Comparison of ENCODE assay signal across 16 cellular contexts in genomic region chr19:41217741-41218140, GRCh38. TPM values are rescaled to one million over a fixed set of nuclear protein-coding genes. Genes with fewer than 3 reads are reported as not detected.
DNase-seq lines count a peak whose midpoint lies in the region; ATAC-seq, FAIRE-seq and TF ChIP-seq lines count a peak whose summit lies in the region.
"Had no signal": no experiment of that assay in that cellular context is flagged by ENCODE, and none has a peak within 500 bp of the region (broad histone marks: within the 10 kb centered on the region; RNA-seq: fewer than 3 reads in every experiment).

No MANE protein-coding gene starts in this region.

- 88% methylated on average over 7 of the region's 7 CpGs for WGBS in A549 (ENCODE audit: missing lambda C conversion rate)
- 69 to 78% (median 75%) methylated on average over 7 of the region's 7 CpGs for WGBS in psoas muscle, 3 donors

- H3K27ac ChIP-seq in A549 = peak overlapping the region; percentile 85 to 91; a peak in 5 of 6 replicates
- no peak overlapping the region for H3K27ac ChIP-seq in keratinocyte (ENCODE audit: control insufficient read depth, insufficient read depth, low read length)
- peak overlapping the region; percentile 66 for H3K27ac ChIP-seq in psoas muscle
- H3K27ac ChIP-seq in dorsolateral prefrontal cortex = peak overlapping the region in 22 of 59 donors; percentile 12 to 89 (median 79)
- no peak overlapping the region for H3K27ac ChIP-seq in CD4-positive, alpha-beta memory T cell (ENCODE audit: low read depth, low read length)

- H3K36me3 ChIP-seq in keratinocyte (ENCODE audit: control insufficient read depth in 2 of 2, extremely low read depth in 1 of 2, insufficient read depth in 2 of 2, low read length in 2 of 2) (peaks cover 0 to 8% of the 10 kb centered on the region in 2 experiments), psoas muscle (ENCODE audit: insufficient read depth in 1 of 2, low read depth in 1 of 2) (no peaks in the 10 kb centered on the region), Caco-2 (ENCODE audit: control insufficient read depth, insufficient read depth, low read length) (no peaks in the 10 kb centered on the region)
- no peaks in the 10 kb centered on the region for H3K36me3 ChIP-seq in CD4-positive, alpha-beta memory T cell (ENCODE audit: insufficient read depth, low read length)

- no peak overlapping the region; the same call in 2 of the 3 replicates for H3K4me3 ChIP-seq in A549
- peak overlapping the region in 1 of 3 experiments; percentile 87 for H3K4me3 ChIP-seq in keratinocyte (ENCODE audit: control insufficient read depth in 2 of 3, extremely low read depth in 1 of 3, insufficient read depth in 2 of 3, low read depth in 1 of 3, low read length in 3 of 3)
- no peak overlapping the region for H3K4me3 ChIP-seq in psoas muscle
- H3K4me3 ChIP-seq in Caco-2 (ENCODE audit: low read depth, low read length) = no peak overlapping the region
- H3K4me3 ChIP-seq in dorsolateral prefrontal cortex = no peak overlapping the region
- no peak overlapping the region for H3K4me3 ChIP-seq in CD4-positive, alpha-beta memory T cell (ENCODE audit: low read length in 2 of 2)
- H3K4me3 ChIP-seq: lung had no signal

- no peaks in the 10 kb centered on the region for H4K20me1 ChIP-seq in keratinocyte (ENCODE audit: control insufficient read depth, extremely low read depth, insufficient read depth, low read length)

- peaks cover 32% of the 10 kb centered on the region for H3K79me2 ChIP-seq in keratinocyte (ENCODE audit: control insufficient read depth, insufficient read depth, low read length)

- H3K4me3 Mint-ChIP-seq in WTC11 (peak overlapping the region; percentile 39), Caco-2 (ENCODE audit: unreplicated experiment) (no peak overlapping the region)
- no peak overlapping the region for H3K4me3 Mint-ChIP-seq in CD4-positive, alpha-beta memory T cell
- H3K4me3 Mint-ChIP-seq: activated CD4-positive, alpha-beta T cell treated with anti-CD3 and anti-CD28 coated beads, Interleukin-2, amount 10 ng/mL, durations not matched to agents 7 days and 5 days; activated T-cell treated with anti-CD3 and anti-CD28 coated beads, Interleukin-2, amount 50 U/mL, for 4 hours; CD8-positive, alpha-beta T cell had no signal

- ATAC-seq in A549 (no peak), WTC11 (no peak), psoas muscle (no peak), GM18498 (IDR thresholded peaks at IDR 0.05; ENCODE audit: unreplicated experiment) (no peak)
- ATAC-seq: activated T-cell treated with anti-CD3 and anti-CD28 coated beads, Interleukin-2, amount 50 U/mL, for 4 hours; CD8-positive, alpha-beta T cell had no signal

- no peak overlapping the region for H2AFZ ChIP-seq in keratinocyte (ENCODE audit: control insufficient read depth, low read length)

- H3K4me2 ChIP-seq in A549 = peak overlapping the region; percentile 86; the same call in 2 of the 3 replicates
- H3K4me2 ChIP-seq in keratinocyte (ENCODE audit: control insufficient read depth, extremely low read depth, insufficient read depth, low read depth, low read length) = peak overlapping the region; percentile 90

- H3K4me1 ChIP-seq in A549 = peaks cover 42% of the 10 kb centered on the region
- peaks cover 36% of the 10 kb centered on the region for H3K4me1 ChIP-seq in keratinocyte (ENCODE audit: control insufficient read depth, extremely low read depth, insufficient read depth, low read length)
- no peaks in the 10 kb centered on the region for H3K4me1 ChIP-seq in psoas muscle
- peaks cover 4% of the 10 kb centered on the region; the same call in 1 of the 2 replicates for H3K4me1 ChIP-seq in Caco-2
- H3K4me1 ChIP-seq in CD4-positive, alpha-beta memory T cell (ENCODE audit: insufficient read depth, low read length) = no peaks in the 10 kb centered on the region

- dilution Hi-C loops in keratinocyte (cut with MboI; ENCODE audit: extremely low pct_ligation_motif_present, low sequenced_read_pairs) = no loop called here

- no peaks in the 10 kb centered on the region for H3K9me1 ChIP-seq in keratinocyte (ENCODE audit: control insufficient read depth, extremely low read depth, insufficient read depth, low read length)

- CTCF ChIA-PET in A549 (lab: Yijun Ruan, JAX) = interaction anchor here (1.1 to 16.4 kb wide), 8 partner anchors 10 to 421 kb away, joined by 3 to 295 read pairs (median 6); partner anchors contain the start of genes CYP2S1 and HNRNPUL1
- CTCF ChIA-PET in WTC11 (lab: Charles Lee) = interaction anchor here (0.6 to 4.2 kb wide), 2 partner anchors 44 to 413 kb away, joined by 3 to 24 read pairs; no protein-coding TSS in a partner anchor
- CTCF ChIA-PET in Caco-2 (lab: Charles Lee) = interaction anchor here (0.7 kb wide), 1 partner anchor 53 kb away, joined by 3 read pairs; no protein-coding TSS in a partner anchor
- CTCF ChIA-PET in CD4-positive, alpha-beta memory T cell (lab: Charles Lee; ENCODE audit: partially characterized antibody) = no interaction called here

- intact Hi-C loops in psoas muscle (cut with DNase I) = no loop called here
- intact Hi-C loops in Caco-2 (cut with micrococcal nuclease; ENCODE audit: unreplicated experiment) = no loop called here
- intact Hi-C loops in dorsolateral prefrontal cortex (cut with DNase I) = no loop called here
- intact Hi-C loops in CD4-positive, alpha-beta memory T cell (cut with micrococcal nuclease) = no loop called here

- H3K27me3 ChIP-seq in keratinocyte (ENCODE audit: control insufficient read depth, extremely low read depth, insufficient read depth, low read length) (no peaks in the 10 kb centered on the region), psoas muscle (ENCODE audit: insufficient read depth in 3 of 3, low read length in 2 of 3) (peaks cover 0 to 33% (median 10%) of the 10 kb centered on the region in 3 donors), Caco-2 (replicated peaks; ENCODE audit: control insufficient read depth, insufficient read depth, low read length) (no peaks in the 10 kb centered on the region), dorsolateral prefrontal cortex (peaks cover 0 to 37% (median 10%) of the 10 kb centered on the region in 45 donors)
- no peaks in the 10 kb centered on the region for H3K27me3 ChIP-seq in CD4-positive, alpha-beta memory T cell (ENCODE audit: insufficient read depth, low read length)

- POLR2A ChIA-PET in A549 (lab: Yijun Ruan, JAX) (no interaction called here), WTC11 (lab: Charles Lee) (interaction anchor here (2.1 kb wide), 1 partner anchor 46 kb away, joined by 24 read pairs; the partner anchor contains the start of gene HNRNPUL1), Caco-2 (lab: Charles Lee) (no interaction called here)
- POLR2A ChIA-PET in CD4-positive, alpha-beta memory T cell (lab: Charles Lee; ENCODE audit: partially characterized antibody) = no interaction called here

- no peak for TF ChIP-seq EP300 in A549 (IDR thresholded peaks at IDR 0.05)

- TF ChIP-seq RAD21 in A549 (conservative IDR thresholded peaks at IDR 0.05 in 1 of 2, IDR thresholded peaks at IDR 0.05 in 1 of 2) = no peak

- BruUV-seq in Caco-2 (replicated peaks; lab: Mats Ljungman, UMichigan) = no TSS peak

- H3K4me1 Mint-ChIP-seq in WTC11 = peaks cover 33% of the 10 kb centered on the region
- peaks cover 26% of the 10 kb centered on the region for H3K4me1 Mint-ChIP-seq in Caco-2 (ENCODE audit: low read depth, unreplicated experiment)
- H3K4me1 Mint-ChIP-seq in CD4-positive, alpha-beta memory T cell = peaks cover 0 to 2% (median under 1%) of the 10 kb centered on the region in 4 donors

- no peak for DNase-seq in A549 (ENCODE audit: low read depth in 1 of 2, low spot score in 1 of 2)
- no peak for DNase-seq in WTC11 (ENCODE audit: low spot score)
- DNase-seq in keratinocyte (ENCODE audit: low read depth, low spot score) = no peak
- no peak for DNase-seq in psoas muscle
- no peak for DNase-seq in Caco-2
- no peak for DNase-seq in dorsolateral prefrontal cortex
- no peak for DNase-seq in CD4-positive, alpha-beta memory T cell
- DNase-seq: ACHN; activated CD4-positive, alpha-beta T cell treated with anti-CD3 and anti-CD28 coated beads, Interleukin-2, amount 10 ng/mL, durations not matched to agents 7 days and 5 days; activated T-cell treated with anti-CD3 and anti-CD28 coated beads, Interleukin-2, amount 50 U/mL, for 4 hours; CD8-positive, alpha-beta T cell; GDM1; T1000 had no signal

- no peak overlapping the region for H3K9ac ChIP-seq in keratinocyte (ENCODE audit: control insufficient read depth, extremely low read depth, insufficient read depth, low read length)

- H3K9me3 Mint-ChIP-seq in WTC11 (no peaks in the 10 kb centered on the region), Caco-2 (ENCODE audit: unreplicated experiment) (no peaks in the 10 kb centered on the region)
- no peaks in the 10 kb centered on the region for H3K9me3 Mint-ChIP-seq in CD4-positive, alpha-beta memory T cell
- H3K9me3 Mint-ChIP-seq: activated CD4-positive, alpha-beta T cell treated with anti-CD3 and anti-CD28 coated beads, Interleukin-2, amount 10 ng/mL, durations not matched to agents 7 days and 5 days; activated T-cell treated with anti-CD3 and anti-CD28 coated beads, Interleukin-2, amount 50 U/mL, for 4 hours; CD8-positive, alpha-beta T cell had no signal

- H3K36me3 Mint-ChIP-seq in WTC11 (peaks cover 9% of the 10 kb centered on the region), Caco-2 (ENCODE audit: insufficient read depth, unreplicated experiment) (no peaks in the 10 kb centered on the region)
- no peaks in the 10 kb centered on the region for H3K36me3 Mint-ChIP-seq in CD4-positive, alpha-beta memory T cell
- H3K36me3 Mint-ChIP-seq: CD8-positive, alpha-beta T cell had no signal

- no peaks in the 10 kb centered on the region; the same call in 1 of the 2 replicates for H3K27me3 Mint-ChIP-seq in WTC11 (ENCODE audit: low read depth)
- H3K27me3 Mint-ChIP-seq in Caco-2 (ENCODE audit: insufficient read depth, unreplicated experiment) = no peaks in the 10 kb centered on the region
- peaks cover 23 to 31% of the 10 kb centered on the region in 2 donors for H3K27me3 Mint-ChIP-seq in CD4-positive, alpha-beta memory T cell

- TF ChIP-seq CTCF in A549 (IDR thresholded peaks at IDR 0.05) (no peak), WTC11 (IDR thresholded peaks at IDR 0.05) (no peak), keratinocyte (optimal IDR thresholded peaks at IDR 0.05 in 1 of 3, IDR thresholded peaks at IDR 0.05 in 1 of 3, conservative IDR thresholded peaks at IDR 0.05 in 1 of 3; ENCODE audit: extremely low read depth in 1 of 3, insufficient read depth in 2 of 3, low read length in 3 of 3) (no peak), psoas muscle (IDR thresholded peaks at IDR 0.05) (no peak), Caco-2 (IDR thresholded peaks at IDR 0.05; ENCODE audit: insufficient read depth in 1 of 2, low read depth in 1 of 2, low read length in 1 of 2, severe bottlenecking in 1 of 2, unreplicated experiment in 1 of 2) (no peak), dorsolateral prefrontal cortex (IDR thresholded peaks at IDR 0.05 in 54 of 56, conservative IDR thresholded peaks at IDR 0.05 in 2 of 56; ENCODE audit: low read depth in 1 of 56, partially characterized antibody in 56 of 56) (no peak)

- peak; percentile 77 for FAIRE-seq in A549 (lab: Jason Lieb, UNC)
- no peak for FAIRE-seq in keratinocyte (lab: Jason Lieb, UNC)
- FAIRE-seq: colon had no signal

- no peaks in the 10 kb centered on the region for H3K9me3 ChIP-seq in A549
- H3K9me3 ChIP-seq in keratinocyte (ENCODE audit: control insufficient read depth, low read depth, low read length) = no peaks in the 10 kb centered on the region
- H3K9me3 ChIP-seq in psoas muscle = no peaks in the 10 kb centered on the region
- H3K9me3 ChIP-seq in Caco-2 = no peaks in the 10 kb centered on the region
- H3K9me3 ChIP-seq in CD4-positive, alpha-beta memory T cell (ENCODE audit: control insufficient read depth in 1 of 2, low read length in 2 of 2) = no peaks in the 10 kb centered on the region

- H3K27ac Mint-ChIP-seq in WTC11 = peak overlapping the region; percentile 76; the same call in 1 of the 2 replicates
- H3K27ac Mint-ChIP-seq in Caco-2 (ENCODE audit: unreplicated experiment) = no peak overlapping the region
- no peak overlapping the region for H3K27ac Mint-ChIP-seq in CD4-positive, alpha-beta memory T cell
- H3K27ac Mint-ChIP-seq: activated CD4-positive, alpha-beta T cell treated with anti-CD3 and anti-CD28 coated beads, Interleukin-2, amount 10 ng/mL, durations not matched to agents 7 days and 5 days; CD8-positive, alpha-beta T cell had no signal

- no peak for TF ChIP-seq POLR2A in A549 (IDR thresholded peaks at IDR 0.05; ENCODE audit: low read length)

RNA-seq across cellular contexts. Expression of gene AXL, which starts 1.3 kb away (rescaled TPM):
- 60.1 and 60.3 TPM in 2 replicates for polyA plus RNA-seq in A549 (2011; rRNA removed)
- 66.8 and 78.1 TPM in 2 replicates for polyA plus RNA-seq in A549 (2012; cell fraction: cytosol; rRNA removed)
- polyA plus RNA-seq in A549 (2012; cell fraction: nucleus; rRNA removed) = 128 and 129 TPM in 2 replicates
- 45.4 to 69.4 TPM (median 47.8 TPM) in 3 replicates for polyA plus RNA-seq in A549 (2017; fragmentation: RNase III; extraction: RNeasy Plus Mini Kit Qiagen cat#74134 plus additional on column Dnase treatment)
- 378 and 386 TPM in 2 replicates for polyA minus RNA-seq in A549 (2011; rRNA and poly(A)+ RNA removed)
- total RNA-seq in WTC11 (2021) = 25.0 to 27.3 TPM (median 27.0 TPM) in 3 replicates
- polyA plus RNA-seq in keratinocyte = 12.2 to 36.3 TPM (median 21.7 TPM) in 3 replicates
- 1.4 TPM for polyA plus RNA-seq in keratinocyte (2011; ENCODE audit: low read depth)
- polyA plus RNA-seq in keratinocyte (2011; cell fraction: cytosol; rRNA removed) = 12.9 and 14.2 TPM in 2 replicates
- 26.3 and 27.8 TPM in 2 replicates for polyA plus RNA-seq in keratinocyte (2011; cell fraction: nucleus; rRNA removed)
- 4.2 and 64.1 TPM in 2 replicates for polyA plus RNA-seq in keratinocyte (2012; ENCODE audit: low replicate concordance)
- polyA minus RNA-seq in keratinocyte = 78.0 to 529 TPM (median 129 TPM) in 3 replicates
- polyA minus RNA-seq in keratinocyte (2011; cell fraction: cytosol; rRNA and poly(A)+ RNA removed) = 74.2 TPM
- 55.4 and 65.7 TPM in 2 replicates for polyA minus RNA-seq in keratinocyte (2011; cell fraction: nucleus; rRNA and poly(A)+ RNA removed)
- 10 to 100 TPM in 2 of 4 donors, 1 to 10 TPM in 2; 8.4 to 13.6 (median 11.0) TPM for total RNA-seq in psoas muscle
- polyA plus RNA-seq in psoas muscle = 1 to 10 TPM; 3.3 to 4.4 (median 4.3) TPM
- total RNA-seq in Caco-2 (2022) = 1.2 and 1.6 TPM in 2 replicates
- total RNA-seq in dorsolateral prefrontal cortex = 10 to 100 TPM; 12.6 to 72.8 (median 27.6) TPM
- total RNA-seq in CD4-positive, alpha-beta memory T cell = under 1 TPM in 1 of 2 experiments, not detected in 1; 0.32 TPM
- under 1 TPM; 0.10 to 0.29 TPM for polyA plus RNA-seq in CD4-positive, alpha-beta memory T cell

RNA-seq across cellular contexts. Expression of gene CYP2S1, which starts 24.7 kb away (rescaled TPM):
- 8.6 and 19.7 TPM in 2 replicates for polyA plus RNA-seq in A549 (2011; rRNA removed)
- polyA plus RNA-seq in A549 (2012; cell fraction: cytosol; rRNA removed) = 12.2 and 13.5 TPM in 2 replicates
- 18.7 and 22.1 TPM in 2 replicates for polyA plus RNA-seq in A549 (2012; cell fraction: nucleus; rRNA removed)
- polyA plus RNA-seq in A549 (2017; fragmentation: RNase III; extraction: RNeasy Plus Mini Kit Qiagen cat#74134 plus additional on column Dnase treatment) = 25.2 to 28.1 TPM (median 26.6 TPM) in 3 replicates
- polyA minus RNA-seq in A549 (2011; rRNA and poly(A)+ RNA removed) = 14.1 and 16.4 TPM in 2 replicates
- total RNA-seq in WTC11 (2021) = 173 to 191 TPM (median 188 TPM) in 3 replicates
- polyA plus RNA-seq in keratinocyte = 4.9 to 5.8 TPM (median 4.9 TPM) in 3 replicates
- polyA plus RNA-seq in keratinocyte (2011; ENCODE audit: low read depth) = 5.9 TPM
- polyA plus RNA-seq in keratinocyte (2011; cell fraction: cytosol; rRNA removed) = 7.2 and 11.2 TPM in 2 replicates
- 21.7 and 31.2 TPM in 2 replicates for polyA plus RNA-seq in keratinocyte (2011; cell fraction: nucleus; rRNA removed)
- polyA plus RNA-seq in keratinocyte (2012; ENCODE audit: low replicate concordance) = 13.9 and 18.7 TPM in 2 replicates
- polyA minus RNA-seq in keratinocyte = 6.4 to 48.4 TPM (median 6.9 TPM) in 3 replicates
- polyA minus RNA-seq in keratinocyte (2011; cell fraction: cytosol; rRNA and poly(A)+ RNA removed) = 12.7 TPM
- 21.4 and 24.2 TPM in 2 replicates for polyA minus RNA-seq in keratinocyte (2011; cell fraction: nucleus; rRNA and poly(A)+ RNA removed)
- 1 to 10 TPM in 1 of 4 donors, under 1 TPM in 3; 0.27 to 1.1 (median 0.62) TPM for total RNA-seq in psoas muscle
- polyA plus RNA-seq in psoas muscle = under 1 TPM; 0.10 to 0.56 (median 0.26) TPM
- total RNA-seq in Caco-2 (2022) = 56.0 and 63.0 TPM in 2 replicates
- 1 to 10 TPM in 102 of 120 experiments, under 1 TPM in 18; 0.28 to 4.2 (median 1.7) TPM for total RNA-seq in dorsolateral prefrontal cortex
- total RNA-seq in CD4-positive, alpha-beta memory T cell = under 1 TPM; 0.15 to 0.28 TPM
- not detected for polyA plus RNA-seq in CD4-positive, alpha-beta memory T cell

RNA-seq across cellular contexts. Expression of gene HNRNPUL1, which starts 46.4 kb away (rescaled TPM):
- polyA plus RNA-seq in A549 (2011; rRNA removed) (89.5 and 117 TPM in 2 replicates), A549 (2017; fragmentation: RNase III; extraction: RNeasy Plus Mini Kit Qiagen cat#74134 plus additional on column Dnase treatment) (272 to 278 TPM (median 273 TPM) in 3 replicates), keratinocyte (21.1 to 48.3 TPM (median 40.2 TPM) in 3 replicates), psoas muscle (10 to 100 TPM; 54.3 to 82.3 (median 69.2) TPM)
- 77.4 and 104 TPM in 2 replicates for polyA plus RNA-seq in A549 (2012; cell fraction: cytosol; rRNA removed)
- 94.8 and 133 TPM in 2 replicates for polyA plus RNA-seq in A549 (2012; cell fraction: nucleus; rRNA removed)
- polyA minus RNA-seq in A549 (2011; rRNA and poly(A)+ RNA removed) = 118 and 124 TPM in 2 replicates
- total RNA-seq in WTC11 (2021) (246 to 282 TPM (median 257 TPM) in 3 replicates), psoas muscle (100 to 1,000 TPM in 2 of 4 donors, 10 to 100 TPM in 2; 82.2 to 129 (median 105) TPM), Caco-2 (2022) (322 and 324 TPM in 2 replicates), dorsolateral prefrontal cortex (100 to 1,000 TPM in 114 of 120 experiments, 10 to 100 TPM in 6; 92.7 to 156 (median 118) TPM)
- polyA plus RNA-seq in keratinocyte (2011; ENCODE audit: low read depth) = 36.4 TPM
- polyA plus RNA-seq in keratinocyte (2011; cell fraction: cytosol; rRNA removed) = 24.8 and 36.4 TPM in 2 replicates
- 49.5 and 56.5 TPM in 2 replicates for polyA plus RNA-seq in keratinocyte (2011; cell fraction: nucleus; rRNA removed)
- 47.9 and 119 TPM in 2 replicates for polyA plus RNA-seq in keratinocyte (2012; ENCODE audit: low replicate concordance)
- polyA minus RNA-seq in keratinocyte = 34.9 to 90.5 TPM (median 43.5 TPM) in 3 replicates
- 36.6 TPM for polyA minus RNA-seq in keratinocyte (2011; cell fraction: cytosol; rRNA and poly(A)+ RNA removed)
- polyA minus RNA-seq in keratinocyte (2011; cell fraction: nucleus; rRNA and poly(A)+ RNA removed) = 25.3 and 44.1 TPM in 2 replicates
- 100 to 1,000 TPM; 300 TPM for total RNA-seq in CD4-positive, alpha-beta memory T cell
- 100 to 1,000 TPM in 1 of 2 donors, 10 to 100 TPM in 1; 37.8 to 110 TPM for polyA plus RNA-seq in CD4-positive, alpha-beta memory T cell

Comparison
In these comparisons a context has a peak if more than half of its experiments do, and no peak if none do; other contexts are left out.
1. H3K27ac ChIP-seq: peak in A549 (2 of 2) and psoas muscle (single experiment); none in keratinocyte (single experiment) and CD4-positive, alpha-beta memory T cell (single experiment).
2. RNA of gene CYP2S1, which starts 24.7 kb away (total RNA-seq): 173 to 191 TPM in WTC11 and 56.0 to 63.0 TPM in Caco-2; 0.28 to 4.2 TPM in dorsolateral prefrontal cortex, 0.27 to 1.1 TPM in psoas muscle and 0.15 to 0.28 TPM in CD4-positive, alpha-beta memory T cell; every median in the first group is over 10 times any median in the second.